ENCODE assay signal across 27 cellular contexts in genomic region chr3:45249391-45249790, GRCh38.
"Had no signal": no experiment of that assay in that cellular context is flagged by ENCODE, and none has a peak within 500 bp of the region (broad histone marks: within the 10 kb centered on the region; RNA-seq: fewer than 3 reads in every experiment).

No MANE protein-coding gene starts in this region.

- H3K9me3 ChIP-seq: heart right ventricle, left ventricle myocardium inferior, lower lobe of right lung, ovary, psoas muscle, sigmoid colon, stomach, thyroid gland had no signal

- DNase-seq: effector CD8-positive, alpha-beta T cell; endodermal cell; foreskin melanocyte; glutamatergic neuron; heart right ventricle; hippocampal formation; islet precursor cell; kidney glomerular epithelial cell; left colon; left ventricle myocardium inferior; lower lobe of right lung; naive thymus-derived CD8-positive, alpha-beta T cell; occipital lobe; ovary; posterior cingulate gyrus; psoas muscle; right cardiac atrium; sigmoid colon; stimulated activated CD4-positive, alpha-beta T cell treated with anti-CD3 and anti-CD28 coated beads, Interleukin-2, amount 100 ng/mL, for 24 hours; stimulated activated CD4-positive, alpha-beta T cell treated with anti-CD3 and anti-CD28 coated beads, Interleukin-4, amount 100 ng/mL, for 24 hours; stimulated activated naive CD4-positive, alpha-beta T cell treated with Interleukin-2 at 50 U/mL for 16 hours; stomach; thyroid gland; trophoblast cell had no signal

- H3K4me3 ChIP-seq: heart right ventricle, left ventricle myocardium inferior, lower lobe of right lung, ovary, psoas muscle, sigmoid colon, stomach, thyroid gland had no signal

- H3K36me3 ChIP-seq: heart right ventricle, left ventricle myocardium inferior, lower lobe of right lung, ovary, sigmoid colon, stomach, thyroid gland had no signal

- H3K27me3 ChIP-seq: ovary, sigmoid colon, stomach, thyroid gland had no signal

- H3K4me1 ChIP-seq: heart right ventricle, left ventricle myocardium inferior, lower lobe of right lung, psoas muscle, sigmoid colon, stomach, thyroid gland had no signal

- ATAC-seq: esophagus mucosa; heart right ventricle; left colon; lower lobe of right lung; naive thymus-derived CD8-positive, alpha-beta T cell; psoas muscle; right cardiac atrium; stimulated activated effector memory CD8-positive, alpha-beta T cell treated with anti-CD3 and anti-CD28 coated beads, Interleukin-12 subunit alpha, Interleukin-12 subunit beta, amount 100 ng/mL, for 72 hours had no signal

- H3K27ac ChIP-seq: epithelial cell of prostate, heart right ventricle, left ventricle myocardium inferior, lower lobe of right lung, ovary, psoas muscle, sigmoid colon, stomach, thyroid gland had no signal
